In the genomic region with DNA sequence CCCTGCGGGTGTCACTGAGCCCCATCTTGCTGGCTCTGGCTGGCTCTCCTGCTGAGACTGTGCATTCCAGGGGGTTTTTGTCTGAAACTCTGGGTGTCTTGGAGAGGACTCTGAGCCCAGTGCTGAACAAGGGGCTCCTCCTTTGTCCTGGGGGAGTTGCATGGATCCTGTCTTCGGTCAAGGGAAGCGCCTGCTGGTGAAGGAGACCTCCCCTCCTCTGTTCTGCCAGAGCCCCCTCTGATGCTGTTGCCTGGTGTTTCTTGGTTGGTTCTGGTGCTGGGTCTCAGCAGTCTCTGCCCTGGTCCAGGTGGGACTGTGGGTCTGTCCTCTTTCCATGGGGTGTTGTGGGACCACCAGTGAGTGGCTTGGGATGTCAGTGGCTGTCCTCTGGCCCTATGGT, we compare ENCODE assay signal across 31 cellular contexts.
"Had no signal": no experiment of that assay in that cellular context is flagged by ENCODE, and none has a peak within 500 bp of the region (broad histone marks: within the 10 kb centered on the region; RNA-seq: fewer than 3 reads in every experiment).

No MANE protein-coding gene starts in this region.

- H3K4me3 ChIP-seq: coronary artery, dorsolateral prefrontal cortex, esophagus muscularis mucosa, gastrocnemius medialis, heart left ventricle had no signal

- H3K4me1 Mint-ChIP-seq: activated T-helper 17 cell treated with anti-CD3 and anti-CD28 coated beads, Interleukin-2, amount 50 U/mL, for 72 hours; central memory CD8-positive, alpha-beta T cell; endodermal cell had no signal

- H3K9me3 ChIP-seq: gastrocnemius medialis had no signal

- H3K27ac ChIP-seq: brain microvascular endothelial cell, coronary artery, dorsolateral prefrontal cortex, esophagus muscularis mucosa, foreskin keratinocyte, gastrocnemius medialis, heart left ventricle had no signal

- H3K9me3 Mint-ChIP-seq: activated CD8-positive, alpha-beta T cell treated with anti-CD3 and anti-CD28 coated beads for 36 hours; activated T-helper 17 cell treated with anti-CD3 and anti-CD28 coated beads, Interleukin-2, amount 50 U/mL, for 72 hours; central memory CD8-positive, alpha-beta T cell; dendritic cell treated with granulocyte-macrophage colony-stimulating factor and Interleukin-4, amounts not matched to agents 40 ng/mL and 50 ng/mL, for 4 days; T-helper 2 cell treated with Interferon-gamma antibody and Interleukin-4, amounts not matched to agents 5 μg/mL and 100 μg/mL, for 36 hours had no signal

- H3K27me3 ChIP-seq: brain microvascular endothelial cell, foreskin keratinocyte, gastrocnemius medialis, heart left ventricle had no signal

- ATAC-seq: activated CD8-positive, alpha-beta T cell treated with anti-CD3 and anti-CD28 coated beads for 36 hours; activated T-cell treated with anti-CD3 and anti-CD28 coated beads, Interleukin-2, amount 50 U/mL, for 4 hours; activated T-helper 17 cell treated with anti-CD3 and anti-CD28 coated beads, Interleukin-2, amount 50 U/mL, for 72 hours; foreskin keratinocyte; gastrocnemius medialis; heart left ventricle; T-helper 17 cell had no signal

- H3K27ac Mint-ChIP-seq: activated CD8-positive, alpha-beta T cell treated with anti-CD3 and anti-CD28 coated beads for 36 hours; activated naive CD8-positive, alpha-beta T cell; activated T-helper 17 cell treated with anti-CD3 and anti-CD28 coated beads, Interleukin-2, amount 50 U/mL, for 72 hours; dendritic cell treated with granulocyte-macrophage colony-stimulating factor and Interleukin-4, amounts not matched to agents 40 ng/mL and 50 ng/mL, for 4 days; endodermal cell; T-helper 17 cell; T-helper 2 cell treated with Interferon-gamma antibody and Interleukin-4, amounts not matched to agents 5 μg/mL and 100 μg/mL, for 36 hours had no signal

- H3K4me1 ChIP-seq: esophagus muscularis mucosa, foreskin keratinocyte, gastrocnemius medialis, heart left ventricle had no signal

- H3K4me3 Mint-ChIP-seq: activated CD8-positive, alpha-beta T cell treated with anti-CD3 and anti-CD28 coated beads for 36 hours; activated naive CD8-positive, alpha-beta T cell; activated T-cell treated with anti-CD3 and anti-CD28 coated beads, Interleukin-2, amount 50 U/mL, for 4 hours; activated T-helper 17 cell treated with anti-CD3 and anti-CD28 coated beads, Interleukin-2, amount 50 U/mL, for 72 hours; central memory CD8-positive, alpha-beta T cell; dendritic cell treated with granulocyte-macrophage colony-stimulating factor and Interleukin-4, amounts not matched to agents 40 ng/mL and 50 ng/mL, for 4 days; endodermal cell; T-helper 17 cell; T-helper 2 cell treated with Interferon-gamma antibody and Interleukin-4, amounts not matched to agents 5 μg/mL and 100 μg/mL, for 36 hours had no signal

- DNase-seq: activated CD4-positive, alpha-beta T cell treated with anti-CD3 and anti-CD28 coated beads for 1 hour; activated CD4-positive, alpha-beta T cell treated with anti-CD3 and anti-CD28 coated beads for 4 hours; activated CD4-positive, alpha-beta T cell treated with anti-CD3 and anti-CD28 coated beads, Interleukin-2, amount 50 U/mL, for 1 hour; activated CD4-positive, alpha-beta T cell treated with anti-CD3 and anti-CD28 coated beads, Interleukin-2, amount 50 U/mL, for 48 hours; activated CD8-positive, alpha-beta memory T cell treated with anti-CD3 and anti-CD28 coated beads for 24 hours; activated CD8-positive, alpha-beta T cell treated with anti-CD3 and anti-CD28 coated beads for 36 hours; activated effector memory CD4-positive, alpha-beta T cell treated with Interleukin-2 at 50 U/mL for 16 hours; activated gamma-delta T cell treated with Interleukin-2 at 50 U/mL for 16 hours; activated naive CD4-positive, alpha-beta T cell treated with anti-CD3 and anti-CD28 coated beads, Interleukin-2, amount 50 U/mL, for 16 hours; activated naive CD4-positive, alpha-beta T cell treated with Interleukin-2 at 50 U/mL for 16 hours; activated T-cell treated with anti-CD3 and anti-CD28 coated beads, Interleukin-2, amount 50 U/mL, for 4 hours; amniotic stem cell; anterior cingulate cortex; brain microvascular endothelial cell; dorsolateral prefrontal cortex; effector memory CD4-positive, alpha-beta T cell; endodermal cell; foreskin keratinocyte; gastrocnemius medialis; glutamatergic neuron; T-helper 1 cell; T-helper 17 cell; T1000 had no signal

- H3K36me3 ChIP-seq: brain microvascular endothelial cell, esophagus muscularis mucosa, gastrocnemius medialis, heart left ventricle had no signal

- H3K27me3 Mint-ChIP-seq: activated CD8-positive, alpha-beta T cell treated with anti-CD3 and anti-CD28 coated beads for 36 hours had no signal
